15 cellular contexts compared by ENCODE assay signal in the genomic region with DNA sequence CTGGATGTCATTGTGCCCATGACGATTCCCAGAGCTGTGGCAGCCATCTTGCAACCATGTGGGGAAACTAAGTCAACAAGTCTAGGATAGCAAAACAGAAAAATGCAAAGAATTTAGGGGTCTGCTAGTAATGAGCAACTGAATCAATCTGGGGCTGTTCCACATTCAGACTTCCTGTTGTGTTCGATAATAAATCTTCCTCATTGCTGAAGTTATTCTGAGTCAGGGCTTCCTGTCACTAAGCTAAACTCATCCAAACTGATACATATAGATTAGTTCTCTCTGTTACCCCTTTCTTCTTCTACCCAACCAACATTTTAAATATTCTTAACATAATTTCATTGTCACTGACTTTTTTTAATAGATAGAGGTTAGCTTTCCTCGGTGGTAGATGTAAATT.
DNase-seq lines count a peak whose midpoint lies in the region; ATAC-seq and TF ChIP-seq lines count a peak whose summit lies in the region.
"Had no signal": no experiment of that assay in that cellular context is flagged by ENCODE, and none has a peak within 500 bp of the region (broad histone marks: within the 10 kb centered on the region; RNA-seq: fewer than 3 reads in every experiment).

No MANE protein-coding gene starts in this region.

- ATAC-seq in HG02610 (IDR thresholded peaks at IDR 0.05; ENCODE audit: unreplicated experiment) = no peak
- no peak for ATAC-seq in mucosa of descending colon
- no peak for ATAC-seq in heart left ventricle
- ATAC-seq: HepG2 had no signal

- H3K36me3 ChIP-seq in OCI-LY7 (ENCODE audit: insufficient read depth, low read length) (no peaks in the 10 kb centered on the region), mucosa of descending colon (ENCODE audit: low read depth) (no peaks in the 10 kb centered on the region), heart left ventricle (no peaks in the 10 kb centered on the region)

- H3K27ac ChIP-seq in OCI-LY7 (ENCODE audit: low read depth, low read length, poor library complexity, severe bottlenecking) = no peak overlapping the region
- no peak overlapping the region for H3K27ac ChIP-seq in heart left ventricle

- H3K4me3 ChIP-seq in OCI-LY7 (ENCODE audit: low read depth, low read length, poor library complexity, severe bottlenecking) = peak overlapping the region; percentile 7
- H3K4me3 ChIP-seq in mucosa of descending colon = no peak overlapping the region
- no peak overlapping the region for H3K4me3 ChIP-seq in heart left ventricle

- no TSS peak for BruUV-seq in OCI-LY7 (replicated peaks; lab: Mats Ljungman, UMichigan)

- H3K9me3 ChIP-seq in OCI-LY7 (ENCODE audit: low read length) (no peaks in the 10 kb centered on the region), mucosa of descending colon (no peaks in the 10 kb centered on the region), heart left ventricle (peaks cover 0 to 7% (median 0%) of the 10 kb centered on the region in 12 donors)

- intact Hi-C loops in OCI-LY7 (cut with micrococcal nuclease; ENCODE audit: unreplicated experiment) (no loop called here), mucosa of descending colon (cut with DNase I, micrococcal nuclease) (no loop called here), heart left ventricle (cut with DNase I) (no loop called here)

- CTCF ChIA-PET in OCI-LY7 (lab: Charles Lee; ENCODE audit: unreplicated experiment) = interaction anchor here (1.2 kb wide), 1 partner anchor 13 kb away, joined by 3 read pairs; no protein-coding TSS in a partner anchor

- peak overlapping the region; percentile 49 for H3K4me2 ChIP-seq in OCI-LY7 (ENCODE audit: low read length)

- no peaks in the 10 kb centered on the region for H3K79me2 ChIP-seq in OCI-LY7 (ENCODE audit: insufficient read depth, low read depth, low read length)

- TF ChIP-seq CTCF in OCI-LY7 (conservative IDR thresholded peaks at IDR 0.05; ENCODE audit: low read length) (no peak), mucosa of descending colon (IDR thresholded peaks at IDR 0.05) (no peak), heart left ventricle (IDR thresholded peaks at IDR 0.05) (no peak)

- H3K4me1 ChIP-seq in OCI-LY7 (ENCODE audit: insufficient read depth, low read length, poor library complexity, severe bottlenecking) = peaks cover 32% of the 10 kb centered on the region
- H3K4me1 ChIP-seq in mucosa of descending colon (ENCODE audit: low read depth) = no peaks in the 10 kb centered on the region
- H3K4me1 ChIP-seq in heart left ventricle = no peaks in the 10 kb centered on the region

- H3K9me2 ChIP-seq in OCI-LY7 (ENCODE audit: insufficient read depth, low read length) = no peaks in the 10 kb centered on the region

- 59 to 70% (median 67%) methylated on average over 3 of the region's 3 CpGs for WGBS in heart left ventricle, 4 donors

- TF ChIP-seq POLR2A in heart left ventricle (IDR thresholded peaks at IDR 0.05) = no peak

- DNase-seq in A172 (ENCODE audit: low spot score) (peak; percentile 15), HT1080 (ENCODE audit: low read depth) (peak; percentile 17), OCI-LY7 (ENCODE audit: low spot score) (peak; percentile 33), dermis blood vessel endothelial cell (peak; percentile 50), mucosa of descending colon (no peak), heart left ventricle (no peak)
- no peak for DNase-seq in effector CD4-positive, alpha-beta T cell
- DNase-seq: 8988T, DMS53, Karpas-422, NCI-H345, NCI-H69, SIG-M5 had no signal

- peak overlapping the region; percentile 93 for H2AFZ ChIP-seq in OCI-LY7 (ENCODE audit: low read length)

- no peaks in the 10 kb centered on the region for H4K20me1 ChIP-seq in OCI-LY7 (ENCODE audit: insufficient read depth, low read length)

- no peaks in the 10 kb centered on the region for H3K27me3 ChIP-seq in heart left ventricle

- POLR2A ChIA-PET in OCI-LY7 (lab: Charles Lee) = interaction anchor here (0.6 to 6.9 kb wide), 7 partner anchors 9 to 1493 kb away, joined by 3 to 54 read pairs (median 4); no protein-coding TSS in a partner anchor

Comparison
In these comparisons a context has a peak if more than half of its experiments do, and no peak if none do; other contexts are left out.
1. DNase-seq: peak in A172 (single experiment), HT1080 (single experiment), OCI-LY7 (single experiment) and dermis blood vessel endothelial cell (single experiment); none in mucosa of descending colon (0 of 3), effector CD4-positive, alpha-beta T cell (single experiment) and heart left ventricle (0 of 5).